Comparison of ENCODE assay signal across 7 cellular contexts in genomic region chr3:80998022-80998421, GRCh38.
"Had no signal": no experiment of that assay in that cellular context is flagged by ENCODE, and none has a peak within 500 bp of the region (broad histone marks: within the 10 kb centered on the region; RNA-seq: fewer than 3 reads in every experiment).

No MANE protein-coding gene starts in this region.

- ATAC-seq: GM23338 had no signal

- H2AFZ ChIP-seq: GM23338 had no signal

- DNase-seq: H9, HCEC 1CT, KBM-7 had no signal

- FAIRE-seq: H1, H54, HTR-8/SVneo had no signal

- H3K4me3 ChIP-seq: GM23338 had no signal

- H3K4me2 ChIP-seq: GM23338 had no signal
